In genomic region chr5:56200856-56201638, GRCh38 we compare ENCODE assay signal across 8 cellular contexts. TPM values are rescaled to one million over a fixed set of nuclear protein-coding genes. Genes with fewer than 3 reads are reported as not detected.
DNase-seq lines count a peak whose midpoint lies in the region; ATAC-seq lines count a peak whose summit lies in the region.

No MANE protein-coding gene starts in this region.

- H3K27ac Mint-ChIP-seq in activated CD4-positive, alpha-beta memory T cell treated with anti-CD3 and anti-CD28 coated beads, Interleukin-2, amount 10 ng/mL, durations not matched to agents 7 days and 5 days, result no peak overlapping the region

- DNase-seq in CMK (ENCODE audit: low read depth) (peak; percentile 32), NCI-H82 (lab: John Stamatoyannopoulos, UW) (peak; percentile 75), ecto neural progenitor cell (ENCODE audit: low spot score) (peak; percentile 55), medulla oblongata (ENCODE audit: extremely low spot score) (peak; percentile 88)
- DNase-seq in activated CD4-positive, alpha-beta memory T cell treated with anti-CD3 and anti-CD28 coated beads, Interleukin-2, amount 10 ng/mL, durations not matched to agents 7 days and 5 days, result peak; percentile 63
- peak; percentile 3 to 23 for DNase-seq in stimulated activated CD8-positive, alpha-beta memory T cell treated with anti-CD3 and anti-CD28 coated beads, Interleukin-7, amount 100 ng/mL, for 48 hours (ENCODE audit: extremely low read depth in 1 of 2, low read depth in 1 of 2)

- H3K4me1 Mint-ChIP-seq in activated CD4-positive, alpha-beta memory T cell treated with anti-CD3 and anti-CD28 coated beads, Interleukin-2, amount 10 ng/mL, durations not matched to agents 7 days and 5 days, result peaks cover 12% of the 10 kb centered on the region

- POLR2A ChIA-PET in activated CD4-positive, alpha-beta memory T cell treated with anti-CD3 and anti-CD28 coated beads, Interleukin-2, amount 10 ng/mL, durations not matched to agents 7 days and 5 days (lab: Charles Lee), result interaction anchor here (0.8 to 1.6 kb wide), 5 partner anchors 207 to 265 kb away, joined by 3 to 5 read pairs (median 3); no protein-coding TSS in a partner anchor

- CTCF ChIA-PET in activated CD4-positive, alpha-beta memory T cell treated with anti-CD3 and anti-CD28 coated beads, Interleukin-2, amount 10 ng/mL, durations not matched to agents 7 days and 5 days (lab: Charles Lee), result interaction anchor here (0.6 to 4.4 kb wide), 24 partner anchors 10 to 481 kb away, joined by 3 to 96 read pairs (median 3); partner anchors contain the start of genes ANKRD55 and IL6ST

- H3K36me3 Mint-ChIP-seq in activated CD4-positive, alpha-beta memory T cell treated with anti-CD3 and anti-CD28 coated beads, Interleukin-2, amount 10 ng/mL, durations not matched to agents 7 days and 5 days (ENCODE audit: low read depth), result no peaks in the 10 kb centered on the region

- ATAC-seq in GM19438 (IDR thresholded peaks at IDR 0.05; ENCODE audit: low read depth, unreplicated experiment), result peak; percentile 99
- peak; percentile 97 for ATAC-seq in HG03442 (IDR thresholded peaks at IDR 0.05; ENCODE audit: unreplicated experiment)

- no peak overlapping the region for H3K4me3 Mint-ChIP-seq in activated CD4-positive, alpha-beta memory T cell treated with anti-CD3 and anti-CD28 coated beads, Interleukin-2, amount 10 ng/mL, durations not matched to agents 7 days and 5 days

- H3K9me3 Mint-ChIP-seq in activated CD4-positive, alpha-beta memory T cell treated with anti-CD3 and anti-CD28 coated beads, Interleukin-2, amount 10 ng/mL, durations not matched to agents 7 days and 5 days, result peaks cover 2% of the 10 kb centered on the region

- H3K27me3 Mint-ChIP-seq in activated CD4-positive, alpha-beta memory T cell treated with anti-CD3 and anti-CD28 coated beads, Interleukin-2, amount 10 ng/mL, durations not matched to agents 7 days and 5 days, result peaks cover 1% of the 10 kb centered on the region

RNA-seq across cellular contexts. Expression of gene ANKRD55, which starts 32.1 kb away (rescaled TPM):
- total RNA-seq in activated CD4-positive, alpha-beta memory T cell treated with anti-CD3 and anti-CD28 coated beads, Interleukin-2, amount 10 ng/mL, durations not matched to agents 7 days and 5 days, result 1 to 10 TPM; 3.5 to 3.7 TPM

Comparison
In these comparisons a context has a peak if more than half of its experiments do, and no peak if none do; other contexts are left out.
1. Peak in every context shown above with its lines: DNase-seq and ATAC-seq.
2. DNase-seq: peak in every context shown above with its lines; median percentile 88 in medulla oblongata; 75 in NCI-H82; 63 in activated CD4-positive, alpha-beta memory T cell treated with anti-CD3 and anti-CD28 coated beads, Interleukin-2, amount 10 ng/mL, durations not matched to agents 7 days and 5 days; 55 in ecto neural progenitor cell; 32 in CMK; 13 in stimulated activated CD8-positive, alpha-beta memory T cell treated with anti-CD3 and anti-CD28 coated beads, Interleukin-7, amount 100 ng/mL, for 48 hours.